Comparison of ENCODE assay signal across 20 cellular contexts in the genomic region with DNA sequence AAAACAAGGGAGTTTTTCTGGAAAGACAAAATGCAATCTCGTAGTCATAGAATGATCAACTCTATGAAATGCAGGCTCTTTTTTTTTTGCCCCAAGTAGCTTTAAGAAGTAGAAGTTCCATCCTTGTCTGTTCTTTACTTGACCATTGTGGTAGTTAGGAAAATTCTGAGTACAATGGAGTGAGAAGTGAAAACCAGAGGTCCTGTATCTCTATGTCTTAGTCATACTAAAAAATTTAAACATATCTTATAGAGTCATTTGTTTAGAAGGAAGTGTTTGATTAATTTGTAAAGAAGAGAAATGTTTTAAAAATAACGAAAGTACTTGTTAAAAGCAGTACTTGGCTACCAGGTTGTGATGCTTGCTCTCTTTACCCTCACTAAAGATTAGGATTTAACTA.
"Had no signal": no experiment of that assay in that cellular context is flagged by ENCODE, and none has a peak within 500 bp of the region (broad histone marks: within the 10 kb centered on the region; RNA-seq: fewer than 3 reads in every experiment).

No MANE protein-coding gene starts in this region.

- DNase-seq: activated naive CD4-positive, alpha-beta T cell treated with anti-CD3 and anti-CD28 coated beads for 36 hours; activated naive CD8-positive, alpha-beta T cell treated with anti-CD3 and anti-CD28 coated beads, Interleukin-2, amount 10 ng/mL, durations not matched to agents 7 days and 5 days; activated T-cell treated with anti-CD3 and anti-CD28 coated beads, Interleukin-2, amount 50 U/mL, for 24 hours; amniotic stem cell; cortex of kidney; heart left ventricle; left colon; naive thymus-derived CD8-positive, alpha-beta T cell; posterior cingulate gyrus; right lobe of liver; stimulated activated CD4-positive, alpha-beta T cell treated with anti-CD3 and anti-CD28 coated beads, Interleukin-1b, Interleukin-23, amount 100 ng/mL, for 48 hours; stomach; T-helper 9 cell had no signal

- H2AFZ ChIP-seq: neural progenitor cell had no signal

- H3K36me3 ChIP-seq: right lobe of liver had no signal

- H3K9ac ChIP-seq: neural progenitor cell had no signal

- H3K27me3 Mint-ChIP-seq: activated naive CD8-positive, alpha-beta T cell treated with anti-CD3 and anti-CD28 coated beads, Interleukin-2, amount 10 ng/mL, durations not matched to agents 7 days and 5 days; activated T-cell treated with anti-CD3 and anti-CD28 coated beads, Interleukin-2, amount 50 U/mL, for 24 hours; memory B cell; naive thymus-derived CD8-positive, alpha-beta T cell had no signal

- ATAC-seq: heart left ventricle; left colon; naive thymus-derived CD8-positive, alpha-beta T cell; right lobe of liver had no signal

- H3K4me3 Mint-ChIP-seq: activated naive CD4-positive, alpha-beta T cell treated with anti-CD3 and anti-CD28 coated beads for 36 hours; activated naive CD8-positive, alpha-beta T cell treated with anti-CD3 and anti-CD28 coated beads, Interleukin-2, amount 10 ng/mL, durations not matched to agents 7 days and 5 days; activated T-cell treated with anti-CD3 and anti-CD28 coated beads, Interleukin-2, amount 50 U/mL, for 24 hours; memory B cell; naive thymus-derived CD8-positive, alpha-beta T cell; neural progenitor cell had no signal

- H3K4me1 Mint-ChIP-seq: neural progenitor cell had no signal

- H3K27me3 ChIP-seq: heart left ventricle, neural progenitor cell, right lobe of liver, stomach, suprapubic skin, tibial nerve had no signal

- H3K27ac Mint-ChIP-seq: activated naive CD4-positive, alpha-beta T cell treated with anti-CD3 and anti-CD28 coated beads for 36 hours; activated naive CD8-positive, alpha-beta T cell treated with anti-CD3 and anti-CD28 coated beads, Interleukin-2, amount 10 ng/mL, durations not matched to agents 7 days and 5 days; activated T-cell treated with anti-CD3 and anti-CD28 coated beads, Interleukin-2, amount 50 U/mL, for 24 hours; memory B cell; neural progenitor cell had no signal

- H3K4me3 ChIP-seq: heart left ventricle, neural progenitor cell, right lobe of liver, skin epidermis, stomach, suprapubic skin, tibial nerve had no signal

- H3K4me2 ChIP-seq: neural progenitor cell had no signal

- FAIRE-seq: bronchial epithelial cell, keratinocyte had no signal

- H3K27ac ChIP-seq: heart left ventricle, neural progenitor cell, right lobe of liver, skin epidermis, stomach, suprapubic skin, tibial nerve had no signal

- H3K4me1 ChIP-seq: neural progenitor cell, suprapubic skin, tibial nerve had no signal

- H3K9me3 ChIP-seq: heart left ventricle, right lobe of liver, stomach, suprapubic skin, tibial nerve had no signal

- H3K9me3 Mint-ChIP-seq: activated naive CD4-positive, alpha-beta T cell treated with anti-CD3 and anti-CD28 coated beads for 36 hours; activated naive CD8-positive, alpha-beta T cell treated with anti-CD3 and anti-CD28 coated beads, Interleukin-2, amount 10 ng/mL, durations not matched to agents 7 days and 5 days; activated T-cell treated with anti-CD3 and anti-CD28 coated beads, Interleukin-2, amount 50 U/mL, for 24 hours; memory B cell; naive thymus-derived CD8-positive, alpha-beta T cell; neural progenitor cell had no signal
